Comparison of ENCODE assay signal across 13 cellular contexts in the genomic region with DNA sequence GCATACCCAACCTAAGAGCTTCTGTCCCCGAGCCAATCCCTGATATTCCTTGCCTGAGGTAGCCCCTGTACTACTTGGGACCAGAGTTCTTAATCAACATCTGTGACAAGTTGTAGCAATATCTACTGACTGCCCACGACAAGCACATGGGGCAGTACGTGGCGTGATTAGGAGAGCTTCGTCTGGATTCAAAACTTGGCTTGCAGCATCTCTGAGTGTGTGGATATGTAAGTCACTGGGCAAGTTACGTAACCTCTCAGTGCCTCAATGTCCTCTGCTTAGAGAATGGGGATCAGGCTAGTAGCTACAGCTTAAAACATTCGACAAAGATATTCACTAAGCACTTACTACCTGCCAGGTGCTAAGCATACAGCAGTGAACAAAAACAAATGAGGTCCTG. TPM values are rescaled to one million over a fixed set of nuclear protein-coding genes. Genes with fewer than 3 reads are reported as not detected.
DNase-seq lines count a peak whose midpoint lies in the region; ATAC-seq and TF ChIP-seq lines count a peak whose summit lies in the region.
"Had no signal": no experiment of that assay in that cellular context is flagged by ENCODE, and none has a peak within 500 bp of the region (broad histone marks: within the 10 kb centered on the region; RNA-seq: fewer than 3 reads in every experiment).

No MANE protein-coding gene starts in this region.

- 12 to 29% (median 19%) methylated on average over 7 of the region's 7 CpGs for WGBS in heart left ventricle, 4 donors

- H3K9me3 Mint-ChIP-seq in Calu3 (ENCODE audit: low read depth, unreplicated experiment), result no peaks in the 10 kb centered on the region
- no peaks in the 10 kb centered on the region for H3K9me3 Mint-ChIP-seq in WTC11
- no peaks in the 10 kb centered on the region for H3K9me3 Mint-ChIP-seq in activated naive CD4-positive, alpha-beta T cell treated with anti-CD3 and anti-CD28 coated beads, Interleukin-2, amount 10 ng/mL, durations not matched to agents 7 days and 5 days
- no peaks in the 10 kb centered on the region for H3K9me3 Mint-ChIP-seq in activated T-helper 17 cell treated with anti-CD3 and anti-CD28 coated beads, Interleukin-2, amount 50 U/mL, for 72 hours
- peaks cover 3% of the 10 kb centered on the region for H3K9me3 Mint-ChIP-seq in neural progenitor cell
- H3K9me3 Mint-ChIP-seq: stimulated activated naive CD8-positive, alpha-beta T cell treated with anti-CD3 and anti-CD28 coated beads, Interleukin-15, Interleukin-2, amounts not matched to agents 100 ng/mL and 50 ng/mL, for 24 hours had no signal

- H3K4me2 ChIP-seq in neural progenitor cell, result no peak overlapping the region

- peak overlapping the region; percentile 88 for H3K4me3 Mint-ChIP-seq in Calu3 (ENCODE audit: low read depth, unreplicated experiment)
- no peak overlapping the region; the same call in 1 of the 2 replicates for H3K4me3 Mint-ChIP-seq in WTC11
- no peak overlapping the region for H3K4me3 Mint-ChIP-seq in activated naive CD4-positive, alpha-beta T cell treated with anti-CD3 and anti-CD28 coated beads, Interleukin-2, amount 10 ng/mL, durations not matched to agents 7 days and 5 days
- H3K4me3 Mint-ChIP-seq in activated T-helper 17 cell treated with anti-CD3 and anti-CD28 coated beads, Interleukin-2, amount 50 U/mL, for 72 hours, result no peak overlapping the region
- H3K4me3 Mint-ChIP-seq in neural progenitor cell, result no peak overlapping the region
- H3K4me3 Mint-ChIP-seq: stimulated activated naive CD8-positive, alpha-beta T cell treated with anti-CD3 and anti-CD28 coated beads, Interleukin-15, Interleukin-2, amounts not matched to agents 100 ng/mL and 50 ng/mL, for 24 hours had no signal

- in situ Hi-C loops in gastrocnemius medialis (cut with MboI; ENCODE audit: low sequenced_read_pairs in 4 of 4), result no loop called here

- peaks cover 54% of the 10 kb centered on the region for H3K79me2 ChIP-seq in neural progenitor cell (ENCODE audit: low read depth)

- BruUV-seq in Calu3 (replicated peaks; lab: Mats Ljungman, UMichigan), result no TSS peak

- CTCF ChIA-PET in Calu3 (lab: Charles Lee), result interaction anchor here (1.7 kb wide), 1 partner anchor 93 kb away, joined by 6 read pairs; no protein-coding TSS in a partner anchor
- CTCF ChIA-PET in WTC11 (lab: Charles Lee), result no interaction called here
- CTCF ChIA-PET in activated naive CD4-positive, alpha-beta T cell treated with anti-CD3 and anti-CD28 coated beads, Interleukin-2, amount 10 ng/mL, durations not matched to agents 7 days and 5 days (lab: Charles Lee), result no interaction called here

- peaks cover 54% of the 10 kb centered on the region for H4K20me1 ChIP-seq in neural progenitor cell (ENCODE audit: low read depth)

- H3K27ac ChIP-seq in heart left ventricle, result peak overlapping the region; percentile 87 to 98 (median 92)
- H3K27ac ChIP-seq in gastrocnemius medialis, result peak overlapping the region; percentile 81 to 89 (median 88)
- H3K27ac ChIP-seq in neural progenitor cell, result no peak overlapping the region

- no peaks in the 10 kb centered on the region for H3K27me3 Mint-ChIP-seq in Calu3 (ENCODE audit: unreplicated experiment)
- H3K27me3 Mint-ChIP-seq in WTC11 (ENCODE audit: low read depth), result no peaks in the 10 kb centered on the region
- H3K27me3 Mint-ChIP-seq in activated naive CD4-positive, alpha-beta T cell treated with anti-CD3 and anti-CD28 coated beads, Interleukin-2, amount 10 ng/mL, durations not matched to agents 7 days and 5 days, result peaks cover 42% of the 10 kb centered on the region
- H3K27me3 Mint-ChIP-seq in activated T-helper 17 cell treated with anti-CD3 and anti-CD28 coated beads, Interleukin-2, amount 50 U/mL, for 72 hours, result peaks cover 3% of the 10 kb centered on the region
- peaks cover 6% of the 10 kb centered on the region for H3K27me3 Mint-ChIP-seq in neural progenitor cell (ENCODE audit: insufficient read depth, low read depth)

- intact Hi-C loops in Calu3 (cut with micrococcal nuclease; ENCODE audit: unreplicated experiment) (no loop called here), heart left ventricle (cut with DNase I) (loop anchor here in 1 of 10 donors (2.0 kb wide), 1 partner anchor 21 kb away; no protein-coding TSS in a partner anchor), gastrocnemius medialis (cut with DNase I; ENCODE audit: low total_unique reads) (loop anchor here (1.0 kb wide), 1 partner anchor 19 kb away; no protein-coding TSS in a partner anchor)

- H3K36me3 Mint-ChIP-seq in Calu3 (ENCODE audit: insufficient read depth, unreplicated experiment) (peaks cover 83% of the 10 kb centered on the region), WTC11 (peaks cover 6% of the 10 kb centered on the region; the same call in 1 of the 2 replicates), neural progenitor cell (peaks cover 5% of the 10 kb centered on the region)
- H3K36me3 Mint-ChIP-seq in activated naive CD4-positive, alpha-beta T cell treated with anti-CD3 and anti-CD28 coated beads, Interleukin-2, amount 10 ng/mL, durations not matched to agents 7 days and 5 days, result no peaks in the 10 kb centered on the region
- no peaks in the 10 kb centered on the region for H3K36me3 Mint-ChIP-seq in activated T-helper 17 cell treated with anti-CD3 and anti-CD28 coated beads, Interleukin-2, amount 50 U/mL, for 72 hours (ENCODE audit: low read depth)

- no peaks in the 10 kb centered on the region for H3K27me3 ChIP-seq in heart left ventricle
- H3K27me3 ChIP-seq in gastrocnemius medialis, result no peaks in the 10 kb centered on the region
- H3K27me3 ChIP-seq in neural progenitor cell, result no peaks in the 10 kb centered on the region

- TF ChIP-seq POLR2A in heart left ventricle (IDR thresholded peaks at IDR 0.05) (peak in 1 of 2 donors; percentile 17), gastrocnemius medialis (IDR thresholded peaks at IDR 0.05) (peak in 1 of 2 donors; percentile 34)

- H3K27ac Mint-ChIP-seq in Calu3 (ENCODE audit: unreplicated experiment), result peak overlapping the region; percentile 89
- H3K27ac Mint-ChIP-seq in WTC11, result peak overlapping the region; percentile 61
- no peak overlapping the region for H3K27ac Mint-ChIP-seq in activated naive CD4-positive, alpha-beta T cell treated with anti-CD3 and anti-CD28 coated beads, Interleukin-2, amount 10 ng/mL, durations not matched to agents 7 days and 5 days
- H3K27ac Mint-ChIP-seq in activated T-helper 17 cell treated with anti-CD3 and anti-CD28 coated beads, Interleukin-2, amount 50 U/mL, for 72 hours, result no peak overlapping the region
- no peak overlapping the region for H3K27ac Mint-ChIP-seq in neural progenitor cell
- H3K27ac Mint-ChIP-seq: stimulated activated naive CD8-positive, alpha-beta T cell treated with anti-CD3 and anti-CD28 coated beads, Interleukin-15, Interleukin-2, amounts not matched to agents 100 ng/mL and 50 ng/mL, for 24 hours had no signal

- no peak overlapping the region for H2AFZ ChIP-seq in neural progenitor cell (replicated peaks)

- POLR2A ChIA-PET in WTC11 (lab: Charles Lee), result no interaction called here

- peak overlapping the region in 9 of 12 donors; percentile 24 to 93 (median 88) for H3K4me3 ChIP-seq in heart left ventricle
- H3K4me3 ChIP-seq in gastrocnemius medialis, result peak overlapping the region in 2 of 4 donors; percentile 14 to 18
- H3K4me3 ChIP-seq in neural progenitor cell, result no peak overlapping the region

- H3K4me1 ChIP-seq in heart left ventricle (peaks cover 20 to 95% (median 68%) of the 10 kb centered on the region in 12 donors), gastrocnemius medialis (peaks cover 50 to 76% of the 10 kb centered on the region in 2 donors), neural progenitor cell (peaks cover 44% of the 10 kb centered on the region)

- DNase-seq in Calu3, result no peak
- no peak for DNase-seq in WTC11 (ENCODE audit: low spot score)
- peak in 1 of 5 donors; percentile 69 for DNase-seq in heart left ventricle
- DNase-seq in gastrocnemius medialis, result peak; percentile 73 to 79
- DNase-seq in activated naive CD4-positive, alpha-beta T cell treated with anti-CD3 and anti-CD28 coated beads, Interleukin-2, amount 10 ng/mL, durations not matched to agents 7 days and 5 days, result no peak
- DNase-seq in neural progenitor cell (ENCODE audit: low spot score), result no peak
- DNase-seq: MM.1S, small intestine, SW 1271 had no signal

- peaks cover 0 to 20% (median 0%) of the 10 kb centered on the region in 9 donors for H3K36me3 ChIP-seq in heart left ventricle
- no peaks in the 10 kb centered on the region for H3K36me3 ChIP-seq in gastrocnemius medialis
- H3K36me3 ChIP-seq in neural progenitor cell, result no peaks in the 10 kb centered on the region

- H3K9ac ChIP-seq in neural progenitor cell, result no peak overlapping the region

- no peaks in the 10 kb centered on the region for H3K9me3 ChIP-seq in heart left ventricle
- no peaks in the 10 kb centered on the region for H3K9me3 ChIP-seq in gastrocnemius medialis
- no peaks in the 10 kb centered on the region for H3K9me3 ChIP-seq in neural progenitor cell (ENCODE audit: low read depth)

- ATAC-seq in WTC11 (no peak), heart left ventricle (peak in 3 of 4 donors; percentile 20 to 42 (median 29)), gastrocnemius medialis (peak; percentile 59 to 71), HG03432 (IDR thresholded peaks at IDR 0.05; ENCODE audit: unreplicated experiment) (no peak)
- no peak for ATAC-seq in activated T-helper 17 cell treated with anti-CD3 and anti-CD28 coated beads, Interleukin-2, amount 50 U/mL, for 72 hours (replicated peaks)

- TF ChIP-seq CTCF in Calu3 (IDR thresholded peaks at IDR 0.05; ENCODE audit: unreplicated experiment), result no peak
- no peak for TF ChIP-seq CTCF in WTC11 (IDR thresholded peaks at IDR 0.05)
- TF ChIP-seq CTCF in heart left ventricle (IDR thresholded peaks at IDR 0.05), result no peak
- TF ChIP-seq CTCF in gastrocnemius medialis (IDR thresholded peaks at IDR 0.05 in 4 of 5, conservative IDR thresholded peaks at IDR 0.05 in 1 of 5), result no peak
- no peak for TF ChIP-seq CTCF in neural progenitor cell (IDR thresholded peaks at IDR 0.05)

- H3K4me1 Mint-ChIP-seq in Calu3 (ENCODE audit: low read depth, unreplicated experiment) (peaks cover 47% of the 10 kb centered on the region), WTC11 (peaks cover 53% of the 10 kb centered on the region), neural progenitor cell (peaks cover 46% of the 10 kb centered on the region)
- peaks cover 12% of the 10 kb centered on the region for H3K4me1 Mint-ChIP-seq in activated naive CD4-positive, alpha-beta T cell treated with anti-CD3 and anti-CD28 coated beads, Interleukin-2, amount 10 ng/mL, durations not matched to agents 7 days and 5 days
- H3K4me1 Mint-ChIP-seq in activated T-helper 17 cell treated with anti-CD3 and anti-CD28 coated beads, Interleukin-2, amount 50 U/mL, for 72 hours, result no peaks in the 10 kb centered on the region

- H3F3A ChIP-seq in neural progenitor cell (ENCODE audit: low read depth), result peaks cover 23% of the 10 kb centered on the region

RNA-seq across cellular contexts. Expression of a gene that starts 5.0 kb away (rescaled TPM):
- total RNA-seq in Calu3 (2022) (397 and 398 TPM in 2 replicates), WTC11 (2021) (120 to 127 TPM (median 120 TPM) in 3 replicates), heart left ventricle (100 to 1,000 TPM; 202 to 608 (median 304) TPM), gastrocnemius medialis (100 to 1,000 TPM in 1 of 4 donors, 10 to 100 TPM in 3; 68.9 to 108 (median 83.5) TPM), neural progenitor cell (ENCODE audit: low replicate concordance) (6.9 and 23.6 TPM in 2 replicates)
- polyA plus RNA-seq in heart left ventricle, result 100 to 1,000 TPM; 164 to 315 TPM
- 10 to 100 TPM in 1 of 2 donors, 1 to 10 TPM in 1; 1.8 to 33.3 TPM for total RNA-seq in activated T-helper 17 cell treated with anti-CD3 and anti-CD28 coated beads, Interleukin-2, amount 50 U/mL, for 72 hours

RNA-seq across cellular contexts. Expression of a gene that starts 44.7 kb away (rescaled TPM):
- total RNA-seq in Calu3 (2022) (not detected in 2 replicates), WTC11 (2021) (4.4 to 6.7 TPM (median 5.0 TPM) in 3 replicates), heart left ventricle (1 to 10 TPM in 5 of 9 donors, not detected in 4; 1.2 to 2.6 (median 1.8) TPM), gastrocnemius medialis (not detected), neural progenitor cell (ENCODE audit: low replicate concordance) (not detected in 2 replicates)
- under 1 TPM in 1 of 2 donors, not detected in 1; 0.24 TPM for polyA plus RNA-seq in heart left ventricle
- not detected for total RNA-seq in activated T-helper 17 cell treated with anti-CD3 and anti-CD28 coated beads, Interleukin-2, amount 50 U/mL, for 72 hours
- total RNA-seq: glomerular endothelial cell had no signal

Comparison
In these comparisons a context has a peak if more than half of its experiments do, and no peak if none do; other contexts are left out.
1. DNase-seq: peak in gastrocnemius medialis (2 of 2); none in Calu3 (single experiment), WTC11 (single experiment), activated naive CD4-positive, alpha-beta T cell treated with anti-CD3 and anti-CD28 coated beads, Interleukin-2, amount 10 ng/mL, durations not matched to agents 7 days and 5 days (single experiment) and neural progenitor cell (single experiment).
2. H3K27ac Mint-ChIP-seq: peak in Calu3 (single experiment) and WTC11 (single experiment); none in activated naive CD4-positive, alpha-beta T cell treated with anti-CD3 and anti-CD28 coated beads, Interleukin-2, amount 10 ng/mL, durations not matched to agents 7 days and 5 days (single experiment), activated T-helper 17 cell treated with anti-CD3 and anti-CD28 coated beads, Interleukin-2, amount 50 U/mL, for 72 hours (single experiment) and neural progenitor cell (single experiment).
3. ATAC-seq: peak in heart left ventricle (3 of 4) and gastrocnemius medialis (2 of 2); none in WTC11 (single experiment), HG03432 (single experiment) and activated T-helper 17 cell treated with anti-CD3 and anti-CD28 coated beads, Interleukin-2, amount 50 U/mL, for 72 hours (single experiment).